11 cellular contexts compared by ENCODE assay signal in the genomic region with DNA sequence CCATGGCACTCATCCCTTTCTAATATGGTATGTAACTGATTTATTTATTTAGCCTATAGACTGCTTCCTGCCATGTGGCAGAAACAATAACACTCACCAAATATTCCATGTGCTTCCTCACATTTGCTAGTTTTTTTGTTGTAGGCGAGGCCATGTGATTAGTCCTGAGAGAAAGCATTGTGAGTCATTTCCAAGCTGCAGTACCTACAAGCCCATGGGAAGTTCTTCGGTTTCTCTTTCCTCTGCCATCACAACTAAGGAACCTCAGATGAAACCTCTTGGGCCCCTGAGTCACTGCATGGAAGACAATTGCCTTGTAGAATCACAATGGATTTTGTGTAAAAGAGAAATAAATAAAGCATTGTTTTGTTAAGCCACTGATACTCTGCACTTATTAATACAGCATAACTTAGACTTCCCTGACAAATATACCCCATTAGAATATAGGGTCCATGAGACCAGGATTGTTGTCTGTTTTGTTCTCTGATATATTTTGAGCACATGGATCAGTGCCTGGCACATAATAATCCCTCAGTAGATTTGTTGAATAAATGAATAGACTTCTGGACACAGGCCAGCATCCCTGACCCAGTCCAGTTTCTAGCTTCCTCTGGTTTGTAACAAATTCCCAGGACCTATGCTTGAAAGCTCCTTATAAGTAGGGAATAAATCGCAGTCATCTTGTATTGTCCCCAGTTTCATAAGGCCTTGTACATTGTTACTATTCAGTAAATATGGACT. TPM values are rescaled to one million over a fixed set of nuclear protein-coding genes. Genes with fewer than 3 reads are reported as not detected.
A peak's percentile ranks its signal among the peaks of the same experiment; 100 is the strongest.
DNase-seq lines count a peak whose midpoint lies in the region; ATAC-seq lines count a peak whose summit lies in the region.
"Had no signal": no experiment of that assay in that cellular context is flagged by ENCODE, and none has a peak within 500 bp of the region (broad histone marks: within the 10 kb centered on the region; RNA-seq: fewer than 3 reads in every experiment).

No MANE protein-coding gene starts in this region.

- H3K9me3 ChIP-seq in right cardiac atrium (ENCODE audit: control insufficient read depth, low read length) = no peaks in the 10 kb centered on the region
- H3K9me3 ChIP-seq: Peyer's patch had no signal

- H3K4me1 ChIP-seq in right cardiac atrium (ENCODE audit: control insufficient read depth, insufficient read depth, low read length) = peaks cover 2% of the 10 kb centered on the region
- H3K4me1 ChIP-seq: Peyer's patch had no signal

- peak; percentile 98 for DNase-seq in HT1080 (ENCODE audit: low read depth)
- peak; percentile 41 for DNase-seq in amniotic stem cell (lab: John Stamatoyannopoulos, UW)
- DNase-seq in foreskin melanocyte = peak; percentile 86
- DNase-seq in stromal cell of bone marrow (ENCODE audit: low read depth) = peak; percentile 68
- DNase-seq in right cardiac atrium = no peak
- DNase-seq: activated effector memory CD4-positive, alpha-beta T cell treated with anti-CD3 and anti-CD28 coated beads, Interleukin-2, amount 50 U/mL, for 16 hours; Peyer's patch; stimulated activated CD8-positive, alpha-beta memory T cell treated with anti-CD3 and anti-CD28 coated beads, Interleukin-4, amount 100 ng/mL, for 48 hours had no signal

- WGBS in right cardiac atrium = 88% methylated on average over 3 of the region's 3 CpGs

- no peak overlapping the region for H3K27ac ChIP-seq in right cardiac atrium (ENCODE audit: low read length)
- H3K27ac ChIP-seq: Peyer's patch had no signal

- H3K4me3 ChIP-seq in right cardiac atrium (ENCODE audit: low read length) = no peak overlapping the region
- H3K4me3 ChIP-seq: Peyer's patch had no signal

- ATAC-seq in HG03196 (IDR thresholded peaks at IDR 0.05; ENCODE audit: unreplicated experiment) = no peak
- ATAC-seq in right cardiac atrium = no peak
- no peak for ATAC-seq in GM18873 (IDR thresholded peaks at IDR 0.05; ENCODE audit: low FRiP score, unreplicated experiment)
- ATAC-seq: activated CD4-positive, CD25-positive, alpha-beta regulatory T cell treated with anti-CD3 and anti-CD28 coated beads, Interleukin-2, amount 50 U/mL, for 24 hours had no signal

- no peaks in the 10 kb centered on the region for H3K27me3 ChIP-seq in right cardiac atrium (ENCODE audit: control insufficient read depth, insufficient read depth)
- H3K27me3 ChIP-seq: Peyer's patch had no signal

- intact Hi-C loops in right cardiac atrium (cut with DNase I) = no loop called here

RNA-seq across cellular contexts. Expression of a gene that starts 58.3 kb away (rescaled TPM):
- total RNA-seq in HT1080 (2014; rRNA removed; shearing (Covaris generic)) = 62.6 and 73.3 TPM in 2 replicates
- 128 and 147 TPM in 2 replicates for polyA plus RNA-seq in HT1080 (2015; cell fraction: cytosol; rRNA removed)
- polyA plus RNA-seq in HT1080 (2015; cell fraction: nucleus; rRNA removed) = 180 and 189 TPM in 2 replicates
- total RNA-seq in right cardiac atrium = 10 to 100 TPM; 10.5 to 23.3 (median 18.2) TPM
- 24.6 TPM for polyA plus RNA-seq in right cardiac atrium

Comparison
In these comparisons a context has a peak if more than half of its experiments do, and no peak if none do; other contexts are left out.
1. DNase-seq: peak in HT1080 (single experiment), amniotic stem cell (single experiment), foreskin melanocyte (single experiment) and stromal cell of bone marrow (single experiment); none in right cardiac atrium (0 of 3).